ENCODE assay signal across 1 cellular context in genomic region chr17:17400566-17401184, GRCh38.
TF ChIP-seq lines count a peak whose summit lies in the region.

No MANE protein-coding gene starts in this region.

TF ChIP-seq in GM23338, 12 proteins besides CTCF, POLR2A, EP300 and RAD21 (continued from another document):
- no peak for TF ChIP-seq ZNF462 (CRISPR knock-in tag; IDR thresholded peaks at IDR 0.05)
- no peak for TF ChIP-seq REST (IDR thresholded peaks at IDR 0.05; ENCODE audit: unreplicated experiment)
- no peak for TF ChIP-seq EZH2phosphoT487 (IDR thresholded peaks at IDR 0.05; ENCODE audit: unreplicated experiment)
- no peak for TF ChIP-seq JUNB (IDR thresholded peaks at IDR 0.05; ENCODE audit: unreplicated experiment)
- TF ChIP-seq ZNF114 (CRISPR knock-in tag; IDR thresholded peaks at IDR 0.05), result no peak
- no peak for TF ChIP-seq STAT1 (IDR thresholded peaks at IDR 0.05; ENCODE audit: unreplicated experiment)
- no peak for TF ChIP-seq ZNF331 (CRISPR knock-in tag; IDR thresholded peaks at IDR 0.05; ENCODE audit: low read depth)
- TF ChIP-seq EZH2 (IDR thresholded peaks at IDR 0.05; ENCODE audit: low read depth, unreplicated experiment), result no peak
- TF ChIP-seq CREB1 (CRISPR knock-in tag; IDR thresholded peaks at IDR 0.05; ENCODE audit: low read depth), result no peak
- no peak for TF ChIP-seq POLR2AphosphoS5 (IDR thresholded peaks at IDR 0.05; ENCODE audit: low read depth)
- TF ChIP-seq ETS1 (IDR thresholded peaks at IDR 0.05), result no peak
